ENCODE assay signal across 1 cellular context in the genomic region with DNA sequence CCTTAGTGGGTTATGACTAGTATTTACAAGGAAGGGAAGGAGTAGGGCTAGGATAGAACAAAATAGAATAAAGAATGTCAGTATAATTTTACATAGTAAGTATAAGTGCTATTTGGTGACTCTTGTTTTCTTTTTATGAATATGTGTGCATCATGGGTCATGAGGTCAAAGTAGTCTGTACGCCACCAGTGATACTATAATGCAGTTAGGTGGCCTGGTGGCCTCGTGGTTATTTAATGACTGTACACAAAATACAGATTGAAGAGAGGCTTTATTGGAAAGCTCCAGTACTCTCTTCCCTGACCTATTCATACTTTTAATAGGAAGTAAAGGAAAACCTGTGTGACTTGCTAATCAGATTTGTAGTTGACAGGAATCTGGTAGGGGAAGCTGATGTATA.
TF ChIP-seq lines count a peak whose summit lies in the region.

No MANE protein-coding gene starts in this region.

TF ChIP-seq in HEK293, 187 proteins besides CTCF, POLR2A, EP300 and RAD21 (continued from another document):
- TF ChIP-seq PRDM6 (tag by site-specific recombination; IDR thresholded peaks at IDR 0.05) = peak; percentile 18; the same call in 1 of the 2 replicates
